25 cellular contexts compared by ENCODE assay signal in the genomic region with DNA sequence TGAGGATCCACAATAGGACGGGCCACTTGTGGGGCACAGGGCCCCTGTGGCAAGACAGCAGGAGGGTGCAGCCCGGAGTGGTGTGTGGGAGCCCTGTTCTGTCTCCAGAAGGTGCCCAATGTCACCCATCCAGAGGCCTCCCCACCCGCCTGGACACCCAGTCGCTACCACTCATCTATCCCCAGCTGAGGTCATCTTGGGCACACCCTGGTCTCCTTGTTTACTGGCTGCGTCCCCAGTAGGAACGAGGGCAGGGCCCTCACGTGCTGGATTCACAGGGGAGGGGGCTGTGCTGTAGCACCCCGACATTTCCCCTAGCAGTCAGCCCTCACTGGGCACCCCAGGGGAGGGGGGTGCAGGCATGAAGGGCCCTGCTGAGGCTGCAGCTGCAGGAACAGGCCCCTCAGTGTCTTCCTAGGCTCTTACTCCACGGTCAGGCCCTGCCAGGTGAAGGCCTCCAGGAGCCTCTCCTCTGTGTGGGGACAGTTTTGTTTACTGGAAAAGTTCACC. TPM values are rescaled to one million over a fixed set of nuclear protein-coding genes. Genes with fewer than 3 reads are reported as not detected.
A peak's percentile ranks its signal among the peaks of the same experiment; 100 is the strongest.
DNase-seq lines count a peak whose midpoint lies in the region; ATAC-seq and TF ChIP-seq lines count a peak whose summit lies in the region.
"Had no signal": no experiment of that assay in that cellular context is flagged by ENCODE, and none has a peak within 500 bp of the region (broad histone marks: within the 10 kb centered on the region; RNA-seq: fewer than 3 reads in every experiment).

No MANE protein-coding gene starts in this region.

- no peak overlapping the region for H2BK120ac ChIP-seq in mesenchymal stem cell (ENCODE audit: low read depth, low read length)

- WGBS in mesenchymal stem cell = 86% methylated on average over 9 of the region's 9 CpGs

- no peak overlapping the region for H2BK15ac ChIP-seq in mesenchymal stem cell (ENCODE audit: low read depth, poor library complexity, severe bottlenecking)

- H2AK5ac ChIP-seq in mesenchymal stem cell (ENCODE audit: low read length, severe bottlenecking) = peak overlapping the region; percentile 63

- peak overlapping the region; percentile 82 for H3K27ac Mint-ChIP-seq in type B pancreatic cell
- H3K27ac Mint-ChIP-seq: CD4-positive, CD25-positive, alpha-beta regulatory T cell had no signal

- H3K4me3 ChIP-seq in left ventricle myocardium inferior (peak overlapping the region; percentile 14), mesenchymal stem cell (ENCODE audit: insufficient read depth in 1 of 2, low read depth in 1 of 2, low read length in 2 of 2) (no peak overlapping the region)
- H3K4me3 ChIP-seq: PC-9, SJSA1 had no signal

- H3K27ac ChIP-seq in left ventricle myocardium inferior (replicated peaks) (peak overlapping the region; percentile 95), mesenchymal stem cell (ENCODE audit: low read length, poor library complexity, severe bottlenecking) (no peak overlapping the region)
- H3K27ac ChIP-seq: KMS-11, PC-9, SJSA1 had no signal

- H3K14ac ChIP-seq in mesenchymal stem cell (ENCODE audit: low read length in 2 of 2) = no peak overlapping the region

- H3K27me3 ChIP-seq in left ventricle myocardium inferior (ENCODE audit: low read depth) = peaks cover 14% of the 10 kb centered on the region
- peaks cover 0 to 30% of the 10 kb centered on the region in 2 experiments for H3K27me3 ChIP-seq in mesenchymal stem cell (ENCODE audit: control insufficient read depth in 1 of 2, insufficient read depth in 1 of 2, low read length in 2 of 2)

- peaks cover 40% of the 10 kb centered on the region for H3K4me1 Mint-ChIP-seq in type B pancreatic cell (ENCODE audit: unreplicated experiment)
- H3K4me1 Mint-ChIP-seq: CD4-positive, CD25-positive, alpha-beta regulatory T cell had no signal

- H3K9ac ChIP-seq in mesenchymal stem cell (ENCODE audit: low read length) = no peak overlapping the region
- H3K9ac ChIP-seq: KMS-11 had no signal

- H3K9me3 ChIP-seq in left ventricle myocardium inferior (replicated peaks) = no peaks in the 10 kb centered on the region
- no peaks in the 10 kb centered on the region for H3K9me3 ChIP-seq in mesenchymal stem cell (ENCODE audit: control insufficient read depth, low read length)
- H3K9me3 ChIP-seq: SJSA1 had no signal

- H3K4me3 Mint-ChIP-seq in type B pancreatic cell = no peak overlapping the region
- H3K4me3 Mint-ChIP-seq: CD4-positive, CD25-positive, alpha-beta regulatory T cell had no signal

- H3K9me3 Mint-ChIP-seq in type B pancreatic cell = no peaks in the 10 kb centered on the region
- H3K9me3 Mint-ChIP-seq: CD4-positive, CD25-positive, alpha-beta regulatory T cell had no signal

- no peak overlapping the region for H4K8ac ChIP-seq in mesenchymal stem cell (ENCODE audit: low read length)

- H3K23ac ChIP-seq in mesenchymal stem cell (ENCODE audit: low read length in 2 of 2) = no peak overlapping the region

- intact Hi-C loops in Right ventricle myocardium superior (cut with DNase I) (no loop called here), cardiac septum (cut with DNase I) (loop anchor here (5.0 kb wide), 1 partner anchor 83 kb away; no protein-coding TSS in a partner anchor), left ventricle myocardium inferior (cut with micrococcal nuclease) (no loop called here)

- H4K91ac ChIP-seq in mesenchymal stem cell (ENCODE audit: low read length) = no peak overlapping the region

- ATAC-seq in Right ventricle myocardium superior (ENCODE audit: poor library complexity) (peak; percentile 2), GM21825 (IDR thresholded peaks at IDR 0.05; ENCODE audit: unreplicated experiment) (no peak), GM18909 (IDR thresholded peaks at IDR 0.05; ENCODE audit: poor library complexity, unreplicated experiment) (no peak)

- peaks cover 13% of the 10 kb centered on the region for H3K36me3 Mint-ChIP-seq in type B pancreatic cell
- H3K36me3 Mint-ChIP-seq: CD4-positive, CD25-positive, alpha-beta regulatory T cell had no signal

- no peak overlapping the region for H3K18ac ChIP-seq in mesenchymal stem cell (ENCODE audit: low read depth in 1 of 2, low read length in 2 of 2)

- no peaks in the 10 kb centered on the region for H3K27me3 Mint-ChIP-seq in type B pancreatic cell

- H2AFZ ChIP-seq in mesenchymal stem cell (ENCODE audit: low read depth, low read length) = no peak overlapping the region
- H2AFZ ChIP-seq: PC-9 had no signal

- no peak overlapping the region for H3K4me2 ChIP-seq in mesenchymal stem cell (ENCODE audit: low read length, poor library complexity, severe bottlenecking)
- H3K4me2 ChIP-seq: KMS-11, PC-9 had no signal

- no peak overlapping the region for H2BK12ac ChIP-seq in mesenchymal stem cell (ENCODE audit: low read length in 2 of 2)

- H2BK5ac ChIP-seq in mesenchymal stem cell (ENCODE audit: low read depth, low read length, poor library complexity, severe bottlenecking) = no peak overlapping the region

- no peak overlapping the region for H3K4ac ChIP-seq in mesenchymal stem cell (ENCODE audit: low read depth in 1 of 2, low read length in 2 of 2)

- H3K4me1 ChIP-seq in left ventricle myocardium inferior = peaks cover 56% of the 10 kb centered on the region
- peaks cover 54% of the 10 kb centered on the region for H3K4me1 ChIP-seq in mesenchymal stem cell (ENCODE audit: control insufficient read depth, insufficient read depth, low read depth, low read length)

- DNase-seq in Right ventricle myocardium superior = no peak
- no peak for DNase-seq in cardiac septum (ENCODE audit: low spot score)
- DNase-seq in left ventricle myocardium inferior = no peak
- DNase-seq in mesenchymal stem cell = no peak
- DNase-seq in type B pancreatic cell (ENCODE audit: extremely low spot score, unreplicated experiment) = no peak
- no peak for DNase-seq in D341Med (ENCODE audit: low spot score)
- DNase-seq: 8988T; CD4-positive, CD25-positive, alpha-beta regulatory T cell; COR-L47; DMS153; GDM1; GOT3; NCI-H1092; NCI-H1436 treated with DMSO at 0.1 percent for 48 hours; NCI-H2029; NCI-H345; NCI-H524 treated with DMSO at 0.1 percent for 48 hours; PC-9 had no signal

- H3K79me1 ChIP-seq in mesenchymal stem cell (replicated peaks; ENCODE audit: low read length, poor library complexity, severe bottlenecking) = no peaks in the 10 kb centered on the region

- TF ChIP-seq CTCF in left ventricle myocardium inferior (IDR thresholded peaks at IDR 0.05; ENCODE audit: borderline replicate concordance) (no peak), type B pancreatic cell (conservative IDR thresholded peaks at IDR 0.05) (no peak)

- H3K36me3 ChIP-seq in left ventricle myocardium inferior (peaks cover 17% of the 10 kb centered on the region), mesenchymal stem cell (ENCODE audit: control insufficient read depth in 1 of 2, insufficient read depth in 2 of 2, low read depth in 1 of 2, low read length in 2 of 2) (peaks cover 0 to 22% of the 10 kb centered on the region in 2 experiments)
- H3K36me3 ChIP-seq: SJSA1 had no signal

RNA-seq across cellular contexts. Expression of a gene that starts 2.3 kb away (rescaled TPM):
- total RNA-seq in Right ventricle myocardium superior (9,128 TPM), cardiac septum (8,017 TPM), left ventricle myocardium inferior (8,708 TPM), type B pancreatic cell (ENCODE audit: low replicate concordance) (21.3 and 63.9 TPM in 2 replicates)
- polyA plus RNA-seq in mesenchymal stem cell (2013, experiment 1 of 2) = 0.07 TPM
- not detected for polyA plus RNA-seq in mesenchymal stem cell (2013, experiment 2 of 2)
- total RNA-seq: CD4-positive, CD25-positive, alpha-beta regulatory T cell; Daoy; M059J; SJSA1 had no signal
- polyA plus RNA-seq: CD4-positive, CD25-positive, alpha-beta regulatory T cell had no signal

RNA-seq across cellular contexts. Expression of a gene that starts 19.3 kb away (rescaled TPM):
- total RNA-seq in Right ventricle myocardium superior (1.9 TPM), cardiac septum (12.4 TPM), left ventricle myocardium inferior (2.0 TPM), type B pancreatic cell (ENCODE audit: low replicate concordance) (41.2 and 79.5 TPM in 2 replicates)
- polyA plus RNA-seq in mesenchymal stem cell (2013, experiment 1 of 2) = not detected
- not detected for polyA plus RNA-seq in mesenchymal stem cell (2013, experiment 2 of 2)
- total RNA-seq: CD4-positive, CD25-positive, alpha-beta regulatory T cell; SJSA1 had no signal
- polyA plus RNA-seq: CD4-positive, CD25-positive, alpha-beta regulatory T cell had no signal

RNA-seq across cellular contexts. Expression of a gene that starts 41.7 kb away (rescaled TPM):
- total RNA-seq in Right ventricle myocardium superior = 4.3 TPM
- 35.5 TPM for total RNA-seq in cardiac septum
- 44.2 TPM for total RNA-seq in left ventricle myocardium inferior
- polyA plus RNA-seq in mesenchymal stem cell (2013, experiment 1 of 2) = not detected
- not detected for polyA plus RNA-seq in mesenchymal stem cell (2013, experiment 2 of 2)
- total RNA-seq in type B pancreatic cell (ENCODE audit: low replicate concordance) = 0.12 and 6.1 TPM in 2 replicates
- total RNA-seq: CD4-positive, CD25-positive, alpha-beta regulatory T cell; Daoy; M059J; PC-9; SJSA1 had no signal
- polyA plus RNA-seq: AG04450; CD4-positive, CD25-positive, alpha-beta regulatory T cell had no signal

Comparison
In these comparisons a context has a peak if more than half of its experiments do, and no peak if none do; other contexts are left out.
1. RNA of a gene that starts 2.3 kb away (total RNA-seq): 9,128 TPM in Right ventricle myocardium superior (single experiment), 8,708 TPM in left ventricle myocardium inferior (single experiment) and 8,017 TPM in cardiac septum (single experiment); 21.3 to 63.9 TPM in type B pancreatic cell; every median in the first group is over 100 times any median in the second.